ENCODE assay signal across 6 cellular contexts in the genomic region with DNA sequence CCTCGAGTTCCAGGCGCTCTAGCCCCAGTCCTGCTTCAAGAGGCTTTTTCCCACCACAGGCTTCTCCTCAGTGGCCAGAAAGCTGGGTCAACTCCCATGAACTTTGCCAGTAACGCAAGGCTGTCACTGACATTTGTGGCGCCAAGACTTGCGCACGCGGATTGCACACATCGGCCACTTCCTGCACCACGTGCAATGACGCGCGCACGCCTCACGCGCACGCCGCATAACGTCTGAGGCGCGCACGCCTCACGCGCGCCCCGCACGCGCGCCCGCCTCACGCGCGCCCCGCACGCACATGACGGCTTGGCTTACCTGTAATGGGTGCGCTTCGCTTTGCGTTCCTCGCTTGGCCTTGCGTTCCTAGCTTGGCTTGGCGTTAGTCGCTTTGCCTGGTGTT. TPM values are rescaled to one million over a fixed set of nuclear protein-coding genes. Genes with fewer than 3 reads are reported as not detected.
"Had no signal": no experiment of that assay in that cellular context is flagged by ENCODE, and none has a peak within 500 bp of the region (broad histone marks: within the 10 kb centered on the region; RNA-seq: fewer than 3 reads in every experiment).

A gene (plus strand): TSS at position 301 of the 400 bp plus-strand sequence. CDS start 452 bp downstream, outside the sequence.

RNA-seq across cellular contexts. Expression of the gene that starts here (rescaled TPM):
- total RNA-seq: GM23248, GM23338, H1, H7, H9, HFFc6 had no signal
- polyA plus RNA-seq: GM23248, GM23338, H1 had no signal
